18 cellular contexts compared by ENCODE assay signal in the genomic region with DNA sequence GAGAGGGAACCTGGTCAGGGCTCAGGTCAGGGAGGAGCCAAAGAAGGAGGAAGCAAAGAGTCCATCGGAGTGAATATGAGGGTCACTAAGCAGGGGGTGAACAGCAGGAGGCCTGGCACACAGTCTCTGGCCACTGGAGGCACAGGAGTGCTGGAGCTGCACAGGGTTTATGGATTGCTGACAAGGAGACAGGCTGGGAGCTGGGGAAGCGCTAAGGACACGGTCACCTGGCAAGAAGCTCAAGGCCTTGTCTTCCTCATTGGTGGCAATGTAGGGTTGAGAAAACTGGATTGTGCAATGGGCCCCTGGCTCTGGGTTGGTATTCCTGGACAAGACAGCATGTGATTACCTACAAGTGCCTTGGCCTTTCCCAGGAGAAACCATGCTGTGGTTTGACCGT. TPM values are rescaled to one million over a fixed set of nuclear protein-coding genes. Genes with fewer than 3 reads are reported as not detected.
A peak's percentile ranks its signal among the peaks of the same experiment; 100 is the strongest.
DNase-seq lines count a peak whose midpoint lies in the region; ATAC-seq and TF ChIP-seq lines count a peak whose summit lies in the region.
"Had no signal": no experiment of that assay in that cellular context is flagged by ENCODE, and none has a peak within 500 bp of the region (broad histone marks: within the 10 kb centered on the region; RNA-seq: fewer than 3 reads in every experiment).

No MANE protein-coding gene starts in this region.

- no peak overlapping the region for H3K4me3 Mint-ChIP-seq in CD4-positive, alpha-beta memory T cell

- no peaks in the 10 kb centered on the region for H3K9me3 ChIP-seq in left ventricle myocardium inferior (replicated peaks)
- H3K9me3 ChIP-seq in osteoblast (ENCODE audit: low read depth, low read length), result no peaks in the 10 kb centered on the region
- no peaks in the 10 kb centered on the region for H3K9me3 ChIP-seq in CD4-positive, alpha-beta memory T cell (ENCODE audit: control insufficient read depth in 1 of 2, low read length in 2 of 2)
- H3K9me3 ChIP-seq: Peyer's patch, SJSA1 had no signal

- TF ChIP-seq CTCF in left ventricle myocardium inferior (IDR thresholded peaks at IDR 0.05; ENCODE audit: borderline replicate concordance) (no peak), osteoblast (IDR thresholded peaks at IDR 0.05; ENCODE audit: extremely low read depth, low read depth, low read length) (no peak)

- H3K27ac Mint-ChIP-seq in CD4-positive, alpha-beta memory T cell, result no peak overlapping the region

- intact Hi-C loops in left ventricle myocardium inferior (cut with micrococcal nuclease) (no loop called here), left cardiac atrium (cut with DNase I) (no loop called here)
- intact Hi-C loops in CD4-positive, alpha-beta memory T cell (cut with micrococcal nuclease), result no loop called here

- CTCF ChIA-PET in CD4-positive, alpha-beta memory T cell (lab: Charles Lee; ENCODE audit: partially characterized antibody), result no interaction called here

- H2AFZ ChIP-seq in osteoblast (ENCODE audit: low read length), result no peak overlapping the region

- POLR2A ChIA-PET in CD4-positive, alpha-beta memory T cell (lab: Charles Lee; ENCODE audit: partially characterized antibody), result no interaction called here

- H3K79me2 ChIP-seq in osteoblast (ENCODE audit: insufficient read depth, low read length), result no peaks in the 10 kb centered on the region

- no peaks in the 10 kb centered on the region for H4K20me1 ChIP-seq in osteoblast (ENCODE audit: insufficient read depth, low read length)

- H3K27me3 ChIP-seq in left ventricle myocardium inferior (ENCODE audit: low read depth), result no peaks in the 10 kb centered on the region
- peaks cover 16% of the 10 kb centered on the region for H3K27me3 ChIP-seq in osteoblast (ENCODE audit: insufficient read depth, low read length)
- H3K27me3 ChIP-seq in CD4-positive, alpha-beta memory T cell (ENCODE audit: insufficient read depth, low read length), result no peaks in the 10 kb centered on the region
- H3K27me3 ChIP-seq: Peyer's patch, SJSA1 had no signal

- H3K9me3 Mint-ChIP-seq in CD4-positive, alpha-beta memory T cell, result peaks cover 0 to 2% (median 0%) of the 10 kb centered on the region in 8 donors

- H3K4me1 ChIP-seq in left ventricle myocardium inferior (peaks cover 19% of the 10 kb centered on the region), osteoblast (ENCODE audit: insufficient read depth, low read length) (peaks cover 8% of the 10 kb centered on the region)
- no peaks in the 10 kb centered on the region for H3K4me1 ChIP-seq in CD4-positive, alpha-beta memory T cell (ENCODE audit: insufficient read depth, low read length)
- H3K4me1 ChIP-seq: SJSA1 had no signal

- H3K27ac ChIP-seq in left ventricle myocardium inferior (replicated peaks), result peak overlapping the region; percentile 82
- no peak overlapping the region for H3K27ac ChIP-seq in osteoblast (ENCODE audit: low read depth, low read length)
- H3K27ac ChIP-seq in CD4-positive, alpha-beta memory T cell (ENCODE audit: low read depth, low read length), result no peak overlapping the region
- H3K27ac ChIP-seq: Peyer's patch, SJSA1 had no signal

- H3K4me3 ChIP-seq in left ventricle myocardium inferior, result no peak overlapping the region
- H3K4me3 ChIP-seq in osteoblast (ENCODE audit: insufficient read depth, low read length), result no peak overlapping the region
- H3K4me3 ChIP-seq in CD4-positive, alpha-beta memory T cell (ENCODE audit: low read length in 2 of 2), result no peak overlapping the region
- H3K4me3 ChIP-seq: Peyer's patch, SJSA1 had no signal

- H3K36me3 Mint-ChIP-seq in CD4-positive, alpha-beta memory T cell, result no peaks in the 10 kb centered on the region

- no peaks in the 10 kb centered on the region for H3K4me1 Mint-ChIP-seq in CD4-positive, alpha-beta memory T cell

- DNase-seq in left ventricle myocardium inferior (no peak), left cardiac atrium (no peak), amniotic epithelial cell (ENCODE audit: low read depth) (peak; percentile 16), osteoblast (ENCODE audit: insufficient read length, low spot score, missing footprints) (peak; percentile 78), GOT3 (lab: John Stamatoyannopoulos, UW) (no peak)
- DNase-seq in CD4-positive, alpha-beta memory T cell, result no peak
- DNase-seq: KBM-7; NCI-H1092 treated with DMSO at 0.1 percent for 48 hours; NCI-H146; NCI-H2029 treated with DMSO at 0.1 percent for 48 hours; NCI-H2171 treated with DMSO at 0.1 percent for 48 hours; NCI-H446 treated with DMSO at 0.1 percent for 48 hours; NCI-H748 treated with DMSO at 0.1 percent for 48 hours; NK-92 treated with Interleukin-12 subunit alpha and Interleukin-12 subunit beta, amount 100 ng/mL, for 24 hours; Peyer's patch had no signal

- H3K27me3 Mint-ChIP-seq in CD4-positive, alpha-beta memory T cell, result no peaks in the 10 kb centered on the region

- no peaks in the 10 kb centered on the region for H3K36me3 ChIP-seq in left ventricle myocardium inferior
- no peaks in the 10 kb centered on the region for H3K36me3 ChIP-seq in osteoblast (ENCODE audit: insufficient read depth, low read length)
- H3K36me3 ChIP-seq in CD4-positive, alpha-beta memory T cell (ENCODE audit: insufficient read depth, low read length), result no peaks in the 10 kb centered on the region
- H3K36me3 ChIP-seq: Peyer's patch, SJSA1 had no signal

- H3K4me2 ChIP-seq in osteoblast (ENCODE audit: insufficient read depth, low read length), result no peak overlapping the region

- ATAC-seq in left cardiac atrium, result no peak
- no peak for ATAC-seq in HG02798 (IDR thresholded peaks at IDR 0.05; ENCODE audit: poor library complexity, unreplicated experiment)

RNA-seq across cellular contexts. Expression of a gene that starts 5.8 kb away (rescaled TPM):
- total RNA-seq in left ventricle myocardium inferior (not detected), left cardiac atrium (1 to 10 TPM in 1 of 2 donors, under 1 TPM in 1; 0.34 to 2.6 TPM), osteoblast (not detected in 2 replicates)
- total RNA-seq in CD4-positive, alpha-beta memory T cell, result not detected
- polyA plus RNA-seq in CD4-positive, alpha-beta memory T cell, result not detected
- total RNA-seq: A673, Peyer's patch, SJSA1 had no signal

RNA-seq across cellular contexts. Expression of a gene that starts 23.5 kb away (rescaled TPM):
- total RNA-seq in left ventricle myocardium inferior, result 6.6 TPM
- total RNA-seq in left cardiac atrium, result 1 to 10 TPM; 8.2 to 9.2 TPM
- 4.7 and 5.0 TPM in 2 replicates for total RNA-seq in osteoblast
- total RNA-seq in CD4-positive, alpha-beta memory T cell, result 10 to 100 TPM; 49.4 to 58.6 TPM
- 1 to 10 TPM; 2.7 to 6.7 TPM for polyA plus RNA-seq in CD4-positive, alpha-beta memory T cell

RNA-seq across cellular contexts. Expression of a gene that starts 29.2 kb away (rescaled TPM):
- total RNA-seq in left ventricle myocardium inferior, result 0.52 TPM
- total RNA-seq in left cardiac atrium, result under 1 TPM; 0.65 to 0.94 TPM
- total RNA-seq in osteoblast, result 0.88 and 1.1 TPM in 2 replicates
- total RNA-seq in CD4-positive, alpha-beta memory T cell, result not detected
- polyA plus RNA-seq in CD4-positive, alpha-beta memory T cell, result under 1 TPM in 1 of 2 donors, not detected in 1; 0.09 TPM

Comparison
In these comparisons a context has a peak if more than half of its experiments do, and no peak if none do; other contexts are left out.
1. DNase-seq: peak in amniotic epithelial cell (single experiment) and osteoblast (single experiment); none in left ventricle myocardium inferior (single experiment), left cardiac atrium (single experiment), GOT3 (single experiment) and CD4-positive, alpha-beta memory T cell (0 of 5).